8 cellular contexts compared by ENCODE assay signal in the genomic region with DNA sequence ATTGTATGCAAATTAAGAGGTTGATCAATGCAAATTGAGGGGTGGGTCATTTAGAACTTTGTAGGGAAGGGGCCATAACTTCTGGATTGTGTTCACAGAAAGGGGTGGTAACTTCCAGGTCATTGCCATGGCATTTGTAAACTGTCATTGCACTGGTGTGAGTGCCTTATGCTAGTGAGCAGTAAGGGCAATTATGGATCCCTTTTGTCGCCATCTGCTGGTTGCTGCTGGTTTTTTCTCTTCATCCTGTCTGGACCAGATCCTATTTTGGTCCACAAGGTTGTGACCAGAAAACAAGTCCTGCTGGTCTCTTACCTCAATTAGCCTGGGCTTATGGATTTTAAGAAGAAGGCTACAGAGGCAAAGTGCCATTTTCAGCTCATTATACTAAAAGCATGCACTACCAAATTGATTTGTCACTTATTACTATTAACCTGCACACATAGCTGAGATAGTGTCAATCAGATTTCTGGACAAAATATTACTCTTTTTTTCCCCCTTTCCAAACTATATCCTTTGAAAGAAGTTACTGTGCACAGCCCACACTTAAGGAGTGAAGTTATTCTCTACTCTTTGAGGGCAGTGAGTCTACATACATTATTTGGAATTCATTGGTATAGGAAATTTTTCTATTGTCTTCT.
DNase-seq lines count a peak whose midpoint lies in the region; ATAC-seq, FAIRE-seq and TF ChIP-seq lines count a peak whose summit lies in the region.

No MANE protein-coding gene starts in this region.

- intact Hi-C loops in HepG2 (cut with micrococcal nuclease; ENCODE audit: unreplicated experiment), result loop anchor here (1.0 to 10.0 kb wide), 4 partner anchors 102 to 396 kb away; no protein-coding TSS in a partner anchor

- no peaks in the 10 kb centered on the region for H3K9me3 Mint-ChIP-seq in central memory CD8-positive, alpha-beta T cell

- H3K4me3 ChIP-seq in WERI-Rb-1 (ENCODE audit: low read depth, low read length), result no peak overlapping the region
- no peak overlapping the region for H3K4me3 ChIP-seq in HepG2 (replicated peaks in 1 of 3; ENCODE audit: insufficient read depth in 1 of 3, low read depth in 2 of 3, low read length in 3 of 3)

- H3K36me3 Mint-ChIP-seq in central memory CD8-positive, alpha-beta T cell (ENCODE audit: insufficient read depth), result no peaks in the 10 kb centered on the region

- in situ Hi-C loops in GM13976 (cut with MboI; ENCODE audit: low sequenced_read_pairs, unreplicated experiment), result no loop called here
- in situ Hi-C loops in HepG2 (cut with HindIII; ENCODE audit: extremely low pct_ligation_motif_present, low pct_unique_long_range_greater_than_20kb), result loop anchor here (25.0 kb wide), 1 partner anchor 1079 kb away; a partner anchor contains a TSS

- no peaks in the 10 kb centered on the region for H3K79me2 ChIP-seq in HepG2 (ENCODE audit: insufficient read depth, low read length)

- POLR2A ChIA-PET in HepG2 (lab: Yijun Ruan, JAX), result no interaction called here

- DNase-seq in A172 (ENCODE audit: low spot score) (peak; percentile 74), GM13976 (ENCODE audit: low spot score) (no peak), NCI-H1694 (lab: John Stamatoyannopoulos, UW) (peak; percentile 68), WERI-Rb-1 (peak; percentile 74), HepG2 (ENCODE audit: low spot score) (peak; percentile 47)
- DNase-seq in central memory CD8-positive, alpha-beta T cell (ENCODE audit: low spot score in 2 of 2), result peak; percentile 26 to 31
- peak; percentile 27 for DNase-seq in stimulated activated CD8-positive, alpha-beta memory T cell treated with anti-CD3 and anti-CD28 coated beads, Interleukin-15, amount 100 ng/mL, for 24 hours (ENCODE audit: low read depth)

- no peaks in the 10 kb centered on the region for H3K9me3 ChIP-seq in WERI-Rb-1 (ENCODE audit: severe bottlenecking)
- H3K9me3 ChIP-seq in HepG2 (ENCODE audit: low read length), result no peaks in the 10 kb centered on the region

- FAIRE-seq in HepG2 (lab: Jason Lieb, UNC), result peak; percentile 89

- TF ChIP-seq CTCF in GM13976 (IDR thresholded peaks at IDR 0.05; ENCODE audit: borderline replicate concordance, control extremely low read depth, extremely low read depth, insufficient read depth, missing control alignments) (peak; percentile 32), WERI-Rb-1 (IDR thresholded peaks at IDR 0.05; ENCODE audit: low read depth, low read length) (peak; percentile 90), HepG2 (CRISPR knock-in tag; IDR thresholded peaks at IDR 0.05) (peak; percentile 69)

- no peak overlapping the region for H3K9ac ChIP-seq in HepG2 (ENCODE audit: insufficient read depth, low read depth, low read length)

- ATAC-seq in HG02840 (IDR thresholded peaks at IDR 0.05; ENCODE audit: low FRiP score, unreplicated experiment) (peak; percentile 83), HepG2 (peak; percentile 93)
- ATAC-seq in central memory CD8-positive, alpha-beta T cell (replicated peaks; ENCODE audit: extremely low read depth, poor library complexity, severe bottlenecking), result no peak

- no peak overlapping the region for H2AFZ ChIP-seq in HepG2 (ENCODE audit: low read length)

- 0% methylated on average over 1 of the region's 1 CpG for WGBS in HepG2 (ENCODE audit: low lambda C conversion rate)

- H3K27ac ChIP-seq in WERI-Rb-1, result no peak overlapping the region
- H3K27ac ChIP-seq in HepG2 (ENCODE audit: extremely low read length, insufficient read depth, low read length), result no peak overlapping the region

- H3K4me1 ChIP-seq in HepG2 (ENCODE audit: insufficient read depth, low read length), result peaks cover 40% of the 10 kb centered on the region

- no peak overlapping the region for H3K4me3 Mint-ChIP-seq in central memory CD8-positive, alpha-beta T cell

- no peak overlapping the region for H3K27ac Mint-ChIP-seq in central memory CD8-positive, alpha-beta T cell (ENCODE audit: low read depth)

- TF ChIP-seq EP300 in HepG2 (IDR thresholded peaks at IDR 0.05; ENCODE audit: low read depth in 2 of 2, low read length in 2 of 2) (no peak), HepG2 (CRISPR knock-in tag; IDR thresholded peaks at IDR 0.05; ENCODE audit: borderline replicate concordance) (no peak)

- H3K27me3 Mint-ChIP-seq in central memory CD8-positive, alpha-beta T cell, result peaks cover 16% of the 10 kb centered on the region

- peak; percentile 32; the same call in 1 of the 2 replicates for TF ChIP-seq RAD21 in HepG2 (CRISPR knock-in tag; IDR thresholded peaks at IDR 0.05)

- no peak for TF ChIP-seq POLR2A in HepG2 (IDR thresholded peaks at IDR 0.05; ENCODE audit: insufficient read depth in 1 of 2, low read depth in 2 of 2, low read length in 2 of 2)

- H3K4me1 Mint-ChIP-seq in central memory CD8-positive, alpha-beta T cell, result no peaks in the 10 kb centered on the region

- H3K27me3 ChIP-seq in WERI-Rb-1 (ENCODE audit: insufficient read depth, low read depth, severe bottlenecking) (no peaks in the 10 kb centered on the region), HepG2 (ENCODE audit: control insufficient read depth in 1 of 2, insufficient read depth in 2 of 2, low read length in 2 of 2) (no peaks in the 10 kb centered on the region)

- H3K36me3 ChIP-seq in WERI-Rb-1 (no peaks in the 10 kb centered on the region), HepG2 (replicated peaks in 1 of 2; ENCODE audit: control insufficient read depth in 1 of 2, insufficient read depth in 2 of 2, low read length in 2 of 2) (no peaks in the 10 kb centered on the region)

- CTCF ChIA-PET in HepG2 (lab: Yijun Ruan, JAX; ENCODE audit: low intra/inter-chr PET ratio, low total read pairs), result interaction anchor here (0.9 kb wide), 1 partner anchor 212 kb away, joined by 4 read pairs; no protein-coding TSS in a partner anchor

- no peaks in the 10 kb centered on the region for H4K20me1 ChIP-seq in HepG2 (ENCODE audit: insufficient read depth, low read length)

- no TSS peak for BruUV-seq in HepG2 (replicated peaks; lab: Mats Ljungman, UMichigan)

- H3K4me2 ChIP-seq in HepG2 (ENCODE audit: low read depth, low read length), result no peak overlapping the region

TF ChIP-seq in HepG2, 621 proteins besides CTCF, POLR2A, EP300 and RAD21 (continues in another document):
- TF ChIP-seq GTF3A (CRISPR knock-in tag; conservative IDR thresholded peaks at IDR 0.05) (no peak), HNRNPK (IDR thresholded peaks at IDR 0.05; ENCODE audit: low read depth, low read length, poor library complexity, severe bottlenecking) (no peak), MEF2D (CRISPR knock-in tag; IDR thresholded peaks at IDR 0.05) (no peak), FOXM1 (CRISPR knock-in tag; IDR thresholded peaks at IDR 0.05) (no peak), FOSL2 (CRISPR knock-in tag; IDR thresholded peaks at IDR 0.05) (0 out of 2 replicates have a peak, but pooled peaks have one; percentile 6), JARID2 (CRISPR knock-in tag; IDR thresholded peaks at IDR 0.05; ENCODE audit: insufficient replicate concordance) (no peak)
- TF ChIP-seq, protein P1, sequence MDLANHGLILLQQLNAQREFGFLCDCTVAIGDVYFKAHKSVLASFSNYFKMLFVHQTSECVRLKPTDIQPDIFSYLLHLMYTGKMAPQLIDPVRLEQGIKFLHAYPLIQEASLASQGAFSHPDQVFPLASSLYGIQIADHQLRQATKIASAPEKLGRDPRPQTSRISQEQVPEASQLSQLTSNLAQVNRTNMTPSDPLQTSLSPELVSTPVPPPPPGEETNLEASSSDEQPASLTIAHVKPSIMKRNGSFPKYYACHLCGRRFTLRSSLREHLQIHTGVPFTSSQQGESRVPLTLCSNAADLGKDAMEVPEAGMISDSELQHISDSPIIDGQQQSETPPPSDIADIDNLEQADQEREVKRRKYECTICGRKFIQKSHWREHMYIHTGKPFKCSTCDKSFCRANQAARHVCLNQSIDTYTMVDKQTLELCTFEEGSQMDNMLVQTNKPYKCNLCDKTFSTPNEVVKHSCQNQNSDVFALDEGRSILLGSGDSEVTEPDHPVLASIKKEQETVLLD (CRISPR knock-in tag; IDR thresholded peaks at IDR 0.05; ENCODE audit: low read depth), result no peak
- TF ChIP-seq, protein P2, sequence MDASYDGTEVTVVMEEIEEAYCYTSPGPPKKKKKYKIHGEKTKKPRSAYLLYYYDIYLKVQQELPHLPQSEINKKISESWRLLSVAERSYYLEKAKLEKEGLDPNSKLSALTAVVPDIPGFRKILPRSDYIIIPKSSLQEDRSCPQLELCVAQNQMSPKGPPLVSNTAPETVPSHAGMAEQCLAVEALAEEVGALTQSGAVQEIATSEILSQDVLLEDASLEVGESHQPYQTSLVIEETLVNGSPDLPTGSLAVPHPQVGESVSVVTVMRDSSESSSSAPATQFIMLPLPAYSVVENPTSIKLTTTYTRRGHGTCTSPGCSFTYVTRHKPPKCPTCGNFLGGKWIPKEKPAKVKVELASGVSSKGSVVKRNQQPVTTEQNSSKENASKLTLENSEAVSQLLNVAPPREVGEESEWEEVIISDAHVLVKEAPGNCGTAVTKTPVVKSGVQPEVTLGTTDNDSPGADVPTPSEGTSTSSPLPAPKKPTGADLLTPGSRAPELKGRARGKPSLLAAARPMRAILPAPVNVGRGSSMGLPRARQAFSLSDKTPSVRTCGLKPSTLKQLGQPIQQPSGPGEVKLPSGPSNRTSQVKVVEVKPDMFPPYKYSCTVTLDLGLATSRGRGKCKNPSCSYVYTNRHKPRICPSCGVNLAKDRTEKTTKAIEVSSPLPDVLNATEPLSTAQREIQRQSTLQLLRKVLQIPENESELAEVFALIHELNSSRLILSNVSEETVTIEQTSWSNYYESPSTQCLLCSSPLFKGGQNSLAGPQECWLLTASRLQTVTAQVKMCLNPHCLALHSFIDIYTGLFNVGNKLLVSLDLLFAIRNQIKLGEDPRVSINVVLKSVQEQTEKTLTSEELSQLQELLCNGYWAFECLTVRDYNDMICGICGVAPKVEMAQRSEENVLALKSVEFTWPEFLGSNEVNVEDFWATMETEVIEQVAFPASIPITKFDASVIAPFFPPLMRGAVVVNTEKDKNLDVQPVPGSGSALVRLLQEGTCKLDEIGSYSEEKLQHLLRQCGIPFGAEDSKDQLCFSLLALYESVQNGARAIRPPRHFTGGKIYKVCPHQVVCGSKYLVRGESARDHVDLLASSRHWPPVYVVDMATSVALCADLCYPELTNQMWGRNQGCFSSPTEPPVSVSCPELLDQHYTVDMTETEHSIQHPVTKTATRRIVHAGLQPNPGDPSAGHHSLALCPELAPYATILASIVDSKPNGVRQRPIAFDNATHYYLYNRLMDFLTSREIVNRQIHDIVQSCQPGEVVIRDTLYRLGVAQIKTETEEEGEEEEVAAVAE (CRISPR knock-in tag; IDR thresholded peaks at IDR 0.05; ENCODE audit: borderline replicate concordance), result no peak

Comparison
In these comparisons a context has a peak if more than half of its experiments do, and no peak if none do; other contexts are left out.
1. CTCF ChIP-seq: peak in every context shown above with its lines; median percentile 90 in WERI-Rb-1; 69 in HepG2; 32 in GM13976.